In the genomic region with DNA sequence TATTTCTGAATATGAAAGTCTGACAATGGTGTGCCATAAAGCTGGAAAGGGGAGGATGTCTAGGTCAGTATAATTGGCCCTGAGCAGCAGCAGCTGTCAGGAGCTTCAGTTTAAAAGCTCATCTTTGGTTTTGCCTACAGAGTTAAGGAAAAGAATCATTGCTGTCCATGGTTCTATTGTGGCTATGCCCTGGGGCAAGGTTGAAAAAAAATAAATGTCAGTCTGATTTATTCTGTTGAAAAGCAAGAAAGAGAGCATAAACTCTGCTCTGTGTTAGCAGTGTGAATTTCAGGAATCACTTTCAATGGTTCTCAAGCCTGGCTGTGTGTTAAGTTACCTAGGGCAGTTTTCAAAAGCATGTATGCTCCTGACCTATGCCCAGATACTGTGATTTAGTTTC, we compare ENCODE assay signal across 27 cellular contexts.
"Had no signal": no experiment of that assay in that cellular context is flagged by ENCODE, and none has a peak within 500 bp of the region (broad histone marks: within the 10 kb centered on the region; RNA-seq: fewer than 3 reads in every experiment).

No MANE protein-coding gene starts in this region.

- H3K4me3 ChIP-seq: ascending aorta, cardiac muscle cell, coronary artery, dorsolateral prefrontal cortex, left lung, lower lobe of right lung, sigmoid colon, uterus had no signal

- H3K4me1 ChIP-seq: ascending aorta, foreskin keratinocyte, left lung, lower lobe of right lung, sigmoid colon, uterus had no signal

- H3K9me3 ChIP-seq: ascending aorta, left lung, lower lobe of right lung, neutrophil, sigmoid colon, uterus had no signal

- H3K27ac ChIP-seq: ascending aorta, cardiac muscle cell, coronary artery, foreskin keratinocyte, left lung, lower lobe of right lung, neutrophil, sigmoid colon, uterus, WERI-Rb-1 had no signal

- H3K27me3 ChIP-seq: ascending aorta, cardiac muscle cell, dorsolateral prefrontal cortex, left lung, neutrophil, sigmoid colon, uterus had no signal

- DNase-seq: activated CD4-positive, alpha-beta memory T cell treated with anti-CD3 and anti-CD28 coated beads for 36 hours; activated CD4-positive, alpha-beta T cell treated with anti-CD3 and anti-CD28 coated beads, Interleukin-2, amount 10 ng/mL, durations not matched to agents 24 days and 14 days; activated CD8-positive, alpha-beta memory T cell treated with anti-CD3 and anti-CD28 coated beads, Interleukin-2, amount 50 U/mL, for 4 hours; activated effector memory CD4-positive, alpha-beta T cell treated with anti-CD3 and anti-CD28 coated beads, Interleukin-2, amount 50 U/mL, for 16 hours; activated naive CD4-positive, alpha-beta T cell treated with anti-CD3 and anti-CD28 coated beads for 36 hours; activated naive CD8-positive, alpha-beta T cell treated with anti-CD3 and anti-CD28 coated beads for 36 hours; activated T-cell treated with anti-CD3 and anti-CD28 coated beads, Interleukin-2, amount 50 U/mL, for 1 hour; dorsolateral prefrontal cortex; foreskin keratinocyte; kidney glomerular epithelial cell; left lung; lower lobe of right lung; mesenchymal stem cell; nephron progenitor cell; retina; sigmoid colon; small intestine; stimulated activated CD4-positive, alpha-beta T cell treated with anti-CD3 and anti-CD28 coated beads, Interleukin-4, amount 100 ng/mL, for 4 hours; stimulated activated CD8-positive, alpha-beta memory T cell treated with anti-CD3 and anti-CD28 coated beads, Interleukin-4, amount 100 ng/mL, for 48 hours; stimulated activated naive CD8-positive, alpha-beta T cell treated with anti-CD3 and anti-CD28 coated beads, Interleukin-15, amount 100 ng/mL, for 72 hours; substantia nigra; uterus; WERI-Rb-1 had no signal

- H3K36me3 ChIP-seq: ascending aorta, cardiac muscle cell, left lung, lower lobe of right lung, neutrophil, sigmoid colon, uterus, WERI-Rb-1 had no signal
